In genomic region chr17:33667052-33667509, GRCh38 we compare ENCODE assay signal across 10 cellular contexts.
DNase-seq lines count a peak whose midpoint lies in the region; ATAC-seq and TF ChIP-seq lines count a peak whose summit lies in the region.
"Had no signal": no experiment of that assay in that cellular context is flagged by ENCODE, and none has a peak within 500 bp of the region (broad histone marks: within the 10 kb centered on the region; RNA-seq: fewer than 3 reads in every experiment).

No MANE protein-coding gene starts in this region.

- no peaks in the 10 kb centered on the region for H3K9me3 Mint-ChIP-seq in activated B cell treated with CpG ODN at 0.5 μM for 24 hours

- CTCF ChIA-PET in activated B cell treated with CpG ODN at 0.5 μM for 24 hours (lab: Charles Lee) = no interaction called here
- CTCF ChIA-PET in PC-9 (lab: Charles Lee) = no interaction called here

- no TSS peak for BruUV-seq in PC-9 (replicated peaks; lab: Mats Ljungman, UMichigan)

- H3K27me3 ChIP-seq in parathyroid adenoma (ENCODE audit: control insufficient read depth, insufficient read depth, low read length) = no peaks in the 10 kb centered on the region
- H3K27me3 ChIP-seq in left lung = no peaks in the 10 kb centered on the region
- peaks cover 8% of the 10 kb centered on the region; the same call in 1 of the 2 replicates for H3K27me3 ChIP-seq in PC-9 (ENCODE audit: insufficient read depth, low read depth)
- H3K27me3 ChIP-seq: testis had no signal

- H3K9ac ChIP-seq in parathyroid adenoma = no peak overlapping the region

- H2AFZ ChIP-seq in parathyroid adenoma (peak overlapping the region; percentile 12), PC-9 (no peak overlapping the region)

- no peaks in the 10 kb centered on the region for H3K36me3 Mint-ChIP-seq in activated B cell treated with CpG ODN at 0.5 μM for 24 hours (ENCODE audit: low read depth)

- no peak for TF ChIP-seq CTCF in GM13977 (IDR thresholded peaks at IDR 0.05; ENCODE audit: extremely low read depth, insufficient read depth, missing control alignments)
- no peak for TF ChIP-seq CTCF in activated B cell treated with CpG ODN at 0.5 μM for 24 hours (IDR thresholded peaks at IDR 0.05)
- no peak for TF ChIP-seq CTCF in parathyroid adenoma (IDR thresholded peaks at IDR 0.05)
- no peak for TF ChIP-seq CTCF in left lung (IDR thresholded peaks at IDR 0.05)
- TF ChIP-seq CTCF in PC-9 (conservative IDR thresholded peaks at IDR 0.05) = no peak

- ATAC-seq in HG02623 (IDR thresholded peaks at IDR 0.05; ENCODE audit: unreplicated experiment) (peak; percentile 61), activated B cell treated with CpG ODN at 0.5 μM for 24 hours (ENCODE audit: low read depth) (peak; percentile 68), left lung (no peak)

- intact Hi-C loops in activated B cell treated with CpG ODN at 0.5 μM for 24 hours (cut with micrococcal nuclease) (no loop called here), left lung (cut with DNase I) (no loop called here), PC-9 (cut with micrococcal nuclease; ENCODE audit: unreplicated experiment) (no loop called here)

- peaks cover 12% of the 10 kb centered on the region for H3K4me1 Mint-ChIP-seq in activated B cell treated with CpG ODN at 0.5 μM for 24 hours

- H3K4me1 ChIP-seq in parathyroid adenoma (peaks cover 4% of the 10 kb centered on the region), left lung (no peaks in the 10 kb centered on the region), PC-9 (replicated peaks; ENCODE audit: insufficient read depth) (no peaks in the 10 kb centered on the region)

- H3K4me3 Mint-ChIP-seq in activated B cell treated with CpG ODN at 0.5 μM for 24 hours = peak overlapping the region; percentile 60

- H3K79me2 ChIP-seq in parathyroid adenoma (no peaks in the 10 kb centered on the region), PC-9 (ENCODE audit: low read depth) (no peaks in the 10 kb centered on the region)

- no peak overlapping the region for H3K27ac ChIP-seq in parathyroid adenoma
- no peak overlapping the region for H3K27ac ChIP-seq in left lung
- no peak overlapping the region for H3K27ac ChIP-seq in PC-9
- H3K27ac ChIP-seq: testis had no signal

- H3K9me3 ChIP-seq in parathyroid adenoma (ENCODE audit: control insufficient read depth, low read length) = no peaks in the 10 kb centered on the region
- H3K9me3 ChIP-seq in left lung = no peaks in the 10 kb centered on the region
- no peaks in the 10 kb centered on the region; the same call in 1 of the 2 replicates for H3K9me3 ChIP-seq in PC-9 (ENCODE audit: insufficient read depth, low read depth)
- H3K9me3 ChIP-seq: testis had no signal

- H3K4me3 ChIP-seq in parathyroid adenoma (ENCODE audit: low read depth, low read length) (no peak overlapping the region), left lung (no peak overlapping the region), PC-9 (no peak overlapping the region)
- H3K4me3 ChIP-seq: testis had no signal

- POLR2A ChIA-PET in activated B cell treated with CpG ODN at 0.5 μM for 24 hours (lab: Charles Lee) (interaction anchor here (0.9 kb wide), 1 partner anchor 87 kb away, joined by 4 read pairs; no protein-coding TSS in a partner anchor), PC-9 (lab: Charles Lee; ENCODE audit: unreplicated experiment) (no interaction called here)

- peak overlapping the region; percentile 76 for H3K27ac Mint-ChIP-seq in activated B cell treated with CpG ODN at 0.5 μM for 24 hours

- no peaks in the 10 kb centered on the region for H3K9me2 ChIP-seq in PC-9 (ENCODE audit: insufficient read depth)

- DNase-seq in GM13977 (ENCODE audit: low spot score) (peak; percentile 38), activated B cell treated with CpG ODN at 0.5 μM for 24 hours (no peak), left lung (no peak), cerebellar cortex (ENCODE audit: low spot score) (no peak), PC-9 (no peak), AML-193 (lab: John Stamatoyannopoulos, UW) (no peak)
- DNase-seq: NCI-H2107 had no signal

- no peaks in the 10 kb centered on the region for H3F3A ChIP-seq in PC-9 (ENCODE audit: insufficient read depth, low read depth)

- H3K4me2 ChIP-seq in parathyroid adenoma (ENCODE audit: low read length) = no peak overlapping the region
- H3K4me2 ChIP-seq in PC-9 = no peak overlapping the region

- in situ Hi-C loops in GM13977 (cut with MboI; ENCODE audit: low pct_unique_long_range_greater_than_20kb, low sequenced_read_pairs, unreplicated experiment) = no loop called here

- H3K36me3 ChIP-seq in parathyroid adenoma (ENCODE audit: control insufficient read depth, insufficient read depth, low read length) (no peaks in the 10 kb centered on the region), left lung (no peaks in the 10 kb centered on the region), PC-9 (ENCODE audit: low read depth) (no peaks in the 10 kb centered on the region)

- no peaks in the 10 kb centered on the region for H4K20me1 ChIP-seq in PC-9 (ENCODE audit: insufficient read depth)

- H3K27me3 Mint-ChIP-seq in activated B cell treated with CpG ODN at 0.5 μM for 24 hours = no peaks in the 10 kb centered on the region
